ENCODE assay signal across 20 cellular contexts in the genomic region with DNA sequence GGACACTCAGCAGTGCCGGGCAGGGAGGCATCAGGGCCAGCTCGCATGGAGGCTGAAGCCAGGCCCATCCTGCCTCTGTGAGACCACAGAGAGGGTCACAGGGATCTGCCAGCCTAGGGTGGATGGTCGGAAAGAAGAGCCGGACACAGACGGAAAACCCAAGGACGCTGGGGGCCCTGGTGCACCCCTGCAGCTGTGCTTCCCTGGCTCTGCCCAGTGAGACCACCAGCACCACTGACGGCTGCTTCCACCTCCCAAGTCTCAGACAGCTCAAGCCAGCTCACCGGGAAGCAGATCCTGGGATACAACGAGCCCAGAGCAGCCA. TPM values are rescaled to one million over a fixed set of nuclear protein-coding genes. Genes with fewer than 3 reads are reported as not detected.
DNase-seq lines count a peak whose midpoint lies in the region; ATAC-seq, FAIRE-seq and TF ChIP-seq lines count a peak whose summit lies in the region.
"Had no signal": no experiment of that assay in that cellular context is flagged by ENCODE, and none has a peak within 500 bp of the region (broad histone marks: within the 10 kb centered on the region; RNA-seq: fewer than 3 reads in every experiment).

No MANE protein-coding gene starts in this region.

- H3K27ac Mint-ChIP-seq in chondrocyte (ENCODE audit: unreplicated experiment), result no peak overlapping the region
- H3K27ac Mint-ChIP-seq: GM23338 had no signal

- H3K9me3 ChIP-seq in RWPE2 (ENCODE audit: severe bottlenecking), result no peaks in the 10 kb centered on the region
- H3K9me3 ChIP-seq in lower lobe of right lung, result no peaks in the 10 kb centered on the region
- H3K9me3 ChIP-seq: BLaER1 had no signal

- H3K9me3 Mint-ChIP-seq in chondrocyte (ENCODE audit: low read depth), result no peaks in the 10 kb centered on the region
- H3K9me3 Mint-ChIP-seq: CD14-positive monocyte; CD4-positive, alpha-beta memory T cell; H9 had no signal

- DNase-seq in RWPE2 (ENCODE audit: low spot score) (peak; percentile 26), chondrocyte (ENCODE audit: low spot score) (peak; percentile 75), lower lobe of right lung (peak; percentile 28), posterior vena cava (ENCODE audit: low spot score) (peak; percentile 55), NCI-H2196 (lab: John Stamatoyannopoulos, UW; ENCODE audit: unreplicated experiment) (no peak), H54 (ENCODE audit: insufficient read length, low spot score) (no peak), GM13977 (ENCODE audit: low spot score) (no peak)
- DNase-seq in activated CD8-positive, alpha-beta memory T cell treated with anti-CD3 and anti-CD28 coated beads, Interleukin-2, amount 50 U/mL, for 4 hours, result no peak
- DNase-seq: 8988T; CD4-positive, alpha-beta memory T cell; DND-41; EL; H9; IMR-90 had no signal

- H3K36me3 ChIP-seq in RWPE2 (ENCODE audit: low read depth) (no peaks in the 10 kb centered on the region), lower lobe of right lung (no peaks in the 10 kb centered on the region)
- H3K36me3 ChIP-seq: BLaER1 had no signal

- H3K27ac ChIP-seq in RWPE2 (ENCODE audit: poor library complexity, severe bottlenecking) (no peak overlapping the region), lower lobe of right lung (no peak overlapping the region)
- H3K27ac ChIP-seq: BLaER1 had no signal

- no peaks in the 10 kb centered on the region for H3K27me3 ChIP-seq in RWPE2 (ENCODE audit: insufficient read depth, poor library complexity, severe bottlenecking)
- H3K27me3 ChIP-seq in lower lobe of right lung (ENCODE audit: low read depth), result no peaks in the 10 kb centered on the region

- no peak for FAIRE-seq in H54 (lab: Jason Lieb, UNC)
- FAIRE-seq: GM12878, GM19239, HTR-8/SVneo had no signal

- H3K4me1 ChIP-seq in RWPE2 (ENCODE audit: insufficient read depth, poor library complexity, severe bottlenecking) (no peaks in the 10 kb centered on the region), lower lobe of right lung (no peaks in the 10 kb centered on the region)

- no peak for TF ChIP-seq CTCF in RWPE2 (IDR thresholded peaks at IDR 0.05; ENCODE audit: poor library complexity, severe bottlenecking)
- no peak for TF ChIP-seq CTCF in chondrocyte (IDR thresholded peaks at IDR 0.05)
- TF ChIP-seq CTCF in lower lobe of right lung (IDR thresholded peaks at IDR 0.05), result no peak
- TF ChIP-seq CTCF in GM13977 (IDR thresholded peaks at IDR 0.05; ENCODE audit: extremely low read depth, insufficient read depth, missing control alignments), result no peak

- in situ Hi-C loops in GM13977 (cut with MboI; ENCODE audit: low pct_unique_long_range_greater_than_20kb, low sequenced_read_pairs, unreplicated experiment), result no loop called here

- H3K4me3 ChIP-seq in RWPE2 (ENCODE audit: severe bottlenecking) (no peak overlapping the region), lower lobe of right lung (no peak overlapping the region)
- H3K4me3 ChIP-seq: BLaER1, GM12878, GM23338 had no signal

- peaks cover 3% of the 10 kb centered on the region for H3K4me1 Mint-ChIP-seq in chondrocyte (ENCODE audit: low read depth)
- H3K4me1 Mint-ChIP-seq: CD14-positive monocyte; CD4-positive, alpha-beta memory T cell had no signal

- intact Hi-C loops in lower lobe of right lung (cut with DNase I), result no loop called here
- intact Hi-C loops in posterior vena cava (cut with DNase I), result no loop called here

- no peaks in the 10 kb centered on the region for H3K36me3 Mint-ChIP-seq in chondrocyte (ENCODE audit: low read depth)
- H3K36me3 Mint-ChIP-seq: CD14-positive monocyte; CD4-positive, alpha-beta memory T cell had no signal

- no peak for ATAC-seq in RWPE2 (ENCODE audit: low read depth)
- no peak for ATAC-seq in lower lobe of right lung
- ATAC-seq: GM12878, GM23338 had no signal

- H3K4me3 Mint-ChIP-seq in chondrocyte (ENCODE audit: unreplicated experiment), result no peak overlapping the region
- H3K4me3 Mint-ChIP-seq: CD14-positive monocyte; CD4-positive, alpha-beta memory T cell; GM23338; H9 had no signal

- peaks cover 11% of the 10 kb centered on the region for H3K27me3 Mint-ChIP-seq in chondrocyte (ENCODE audit: low read depth)

- TF ChIP-seq POLR2A in H54 (IDR thresholded peaks at IDR 0.05; ENCODE audit: low read depth, low read length), result no peak

RNA-seq across cellular contexts. Expression of a gene that starts 42.2 kb away (rescaled TPM):
- total RNA-seq in chondrocyte (7.5 to 20.9 TPM (median 8.3 TPM) in 3 replicates), lower lobe of right lung (0.32 TPM), posterior vena cava (10 to 100 TPM in 1 of 2 donors, 1 to 10 TPM in 1; 9.8 to 12.7 TPM)
- total RNA-seq: CD4-positive, alpha-beta memory T cell; GM12878 had no signal

Comparison
In these comparisons a context has a peak if more than half of its experiments do, and no peak if none do; other contexts are left out.
1. DNase-seq: peak in RWPE2 (single experiment), chondrocyte (single experiment), lower lobe of right lung (single experiment) and posterior vena cava (single experiment); none in NCI-H2196 (single experiment), activated CD8-positive, alpha-beta memory T cell treated with anti-CD3 and anti-CD28 coated beads, Interleukin-2, amount 50 U/mL, for 4 hours (single experiment), H54 (single experiment) and GM13977 (single experiment).